9 cellular contexts compared by ENCODE assay signal in genomic region chr7:131057524-131058065, GRCh38.
A peak's percentile ranks its signal among the peaks of the same experiment; 100 is the strongest.
DNase-seq lines count a peak whose midpoint lies in the region; ATAC-seq and TF ChIP-seq lines count a peak whose summit lies in the region.
"Had no signal": no experiment of that assay in that cellular context is flagged by ENCODE, and none has a peak within 500 bp of the region (broad histone marks: within the 10 kb centered on the region; RNA-seq: fewer than 3 reads in every experiment).

No MANE protein-coding gene starts in this region.

- H3K27ac Mint-ChIP-seq in activated naive CD8-positive, alpha-beta T cell treated with anti-CD3 and anti-CD28 coated beads for 36 hours = peak overlapping the region; percentile 94

- H3K27me3 ChIP-seq in osteoblast (ENCODE audit: insufficient read depth, low read length) = no peaks in the 10 kb centered on the region

- peaks cover 36% of the 10 kb centered on the region for H4K20me1 ChIP-seq in osteoblast (ENCODE audit: insufficient read depth, low read length)

- no peak overlapping the region for H2AFZ ChIP-seq in osteoblast (ENCODE audit: low read length)

- peak overlapping the region; percentile 57 for H3K4me3 Mint-ChIP-seq in activated naive CD8-positive, alpha-beta T cell treated with anti-CD3 and anti-CD28 coated beads for 36 hours

- peak overlapping the region; percentile 33 for H3K27ac ChIP-seq in osteoblast (ENCODE audit: low read depth, low read length)

- no peak overlapping the region for H3K4me3 ChIP-seq in osteoblast (ENCODE audit: insufficient read depth, low read length)

- H3K4me1 Mint-ChIP-seq in activated naive CD8-positive, alpha-beta T cell treated with anti-CD3 and anti-CD28 coated beads for 36 hours = peaks cover 60% of the 10 kb centered on the region

- H3K36me3 ChIP-seq in osteoblast (ENCODE audit: insufficient read depth, low read length) = peaks cover 9% of the 10 kb centered on the region

- peaks cover 15% of the 10 kb centered on the region for H3K4me1 ChIP-seq in osteoblast (ENCODE audit: insufficient read depth, low read length)

- no peak overlapping the region for H3K4me2 ChIP-seq in osteoblast (ENCODE audit: insufficient read depth, low read length)

- no peaks in the 10 kb centered on the region for H3K27me3 Mint-ChIP-seq in activated naive CD8-positive, alpha-beta T cell treated with anti-CD3 and anti-CD28 coated beads for 36 hours

- H3K79me2 ChIP-seq in osteoblast (ENCODE audit: insufficient read depth, low read length) = peaks cover 89% of the 10 kb centered on the region

- H3K36me3 Mint-ChIP-seq in activated naive CD8-positive, alpha-beta T cell treated with anti-CD3 and anti-CD28 coated beads for 36 hours = peaks cover 31% of the 10 kb centered on the region

- ATAC-seq in GM18858 (IDR thresholded peaks at IDR 0.05; ENCODE audit: unreplicated experiment) (peak; percentile 25), HG03135 (IDR thresholded peaks at IDR 0.05; ENCODE audit: unreplicated experiment) (peak; percentile 28)

- peak; percentile 38 for DNase-seq in activated naive CD8-positive, alpha-beta T cell treated with anti-CD3 and anti-CD28 coated beads for 36 hours
- DNase-seq in osteoblast (ENCODE audit: insufficient read length, low spot score, missing footprints) (no peak), kidney tubule cell (ENCODE audit: low spot score) (no peak), NCI-H748 treated with DMSO at 0.1 percent for 48 hours (lab: John Stamatoyannopoulos, UW) (no peak), DMS153 (lab: John Stamatoyannopoulos, UW) (no peak), HCEC 1CT (no peak)
- DNase-seq: left cardiac atrium had no signal

- no peak for TF ChIP-seq CTCF in osteoblast (IDR thresholded peaks at IDR 0.05; ENCODE audit: extremely low read depth, low read depth, low read length)

- no peaks in the 10 kb centered on the region for H3K9me3 ChIP-seq in osteoblast (ENCODE audit: low read depth, low read length)

- peaks cover 2% of the 10 kb centered on the region for H3K9me3 Mint-ChIP-seq in activated naive CD8-positive, alpha-beta T cell treated with anti-CD3 and anti-CD28 coated beads for 36 hours
